In the genomic region with DNA sequence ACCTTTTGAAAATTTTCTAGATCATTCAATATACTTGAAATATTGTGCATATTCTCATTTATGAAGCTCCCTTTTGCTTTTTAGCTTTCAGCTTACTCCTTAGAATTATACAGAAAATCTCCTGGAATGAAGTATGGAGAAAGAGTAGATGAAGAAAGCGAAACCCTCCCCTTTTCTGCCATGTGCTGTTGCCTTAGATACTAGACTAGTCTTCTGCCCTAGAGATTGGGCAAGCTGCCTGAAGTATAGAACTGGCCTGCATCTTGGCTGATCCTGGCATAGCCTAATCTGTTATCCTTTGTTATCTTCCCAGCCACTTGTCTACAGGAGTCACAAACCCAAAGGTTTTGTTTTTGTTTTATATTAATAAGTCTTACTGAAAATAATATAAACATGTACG, we compare ENCODE assay signal across 2 cellular contexts.
TF ChIP-seq lines count a peak whose summit lies in the region.

No MANE protein-coding gene starts in this region.

TF ChIP-seq in HepG2, 621 proteins besides CTCF, POLR2A, EP300 and RAD21 (continues in another document):
- TF ChIP-seq MXD4 (CRISPR knock-in tag; IDR thresholded peaks at IDR 0.05) (no peak), ZNF891 (CRISPR knock-in tag; IDR thresholded peaks at IDR 0.05) (no peak), ZNF138 (CRISPR knock-in tag; IDR thresholded peaks at IDR 0.05; ENCODE audit: low read depth) (no peak), ZZZ3 (CRISPR knock-in tag; IDR thresholded peaks at IDR 0.05; ENCODE audit: borderline replicate concordance) (no peak), TCF7L2 (IDR thresholded peaks at IDR 0.05; ENCODE audit: low read depth, low read length) (no peak), ARNTL (CRISPR knock-in tag; IDR thresholded peaks at IDR 0.05) (no peak), NFKB2 (CRISPR knock-in tag; IDR thresholded peaks at IDR 0.05; ENCODE audit: borderline replicate concordance) (no peak), SIX4 (CRISPR knock-in tag; IDR thresholded peaks at IDR 0.05) (no peak), MED13 (CRISPR knock-in tag; IDR thresholded peaks at IDR 0.05) (no peak), ZNF7 (CRISPR knock-in tag; IDR thresholded peaks at IDR 0.05) (no peak)
- TF ChIP-seq, protein P1, sequence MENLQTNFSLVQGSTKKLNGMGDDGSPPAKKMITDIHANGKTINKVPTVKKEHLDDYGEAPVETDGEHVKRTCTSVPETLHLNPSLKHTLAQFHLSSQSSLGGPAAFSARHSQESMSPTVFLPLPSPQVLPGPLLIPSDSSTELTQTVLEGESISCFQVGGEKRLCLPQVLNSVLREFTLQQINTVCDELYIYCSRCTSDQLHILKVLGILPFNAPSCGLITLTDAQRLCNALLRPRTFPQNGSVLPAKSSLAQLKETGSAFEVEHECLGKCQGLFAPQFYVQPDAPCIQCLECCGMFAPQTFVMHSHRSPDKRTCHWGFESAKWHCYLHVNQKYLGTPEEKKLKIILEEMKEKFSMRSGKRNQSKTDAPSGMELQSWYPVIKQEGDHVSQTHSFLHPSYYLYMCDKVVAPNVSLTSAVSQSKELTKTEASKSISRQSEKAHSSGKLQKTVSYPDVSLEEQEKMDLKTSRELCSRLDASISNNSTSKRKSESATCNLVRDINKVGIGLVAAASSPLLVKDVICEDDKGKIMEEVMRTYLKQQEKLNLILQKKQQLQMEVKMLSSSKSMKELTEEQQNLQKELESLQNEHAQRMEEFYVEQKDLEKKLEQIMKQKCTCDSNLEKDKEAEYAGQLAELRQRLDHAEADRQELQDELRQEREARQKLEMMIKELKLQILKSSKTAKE (CRISPR knock-in tag; IDR thresholded peaks at IDR 0.05; ENCODE audit: borderline replicate concordance), result no peak
- TF ChIP-seq, protein P2, sequence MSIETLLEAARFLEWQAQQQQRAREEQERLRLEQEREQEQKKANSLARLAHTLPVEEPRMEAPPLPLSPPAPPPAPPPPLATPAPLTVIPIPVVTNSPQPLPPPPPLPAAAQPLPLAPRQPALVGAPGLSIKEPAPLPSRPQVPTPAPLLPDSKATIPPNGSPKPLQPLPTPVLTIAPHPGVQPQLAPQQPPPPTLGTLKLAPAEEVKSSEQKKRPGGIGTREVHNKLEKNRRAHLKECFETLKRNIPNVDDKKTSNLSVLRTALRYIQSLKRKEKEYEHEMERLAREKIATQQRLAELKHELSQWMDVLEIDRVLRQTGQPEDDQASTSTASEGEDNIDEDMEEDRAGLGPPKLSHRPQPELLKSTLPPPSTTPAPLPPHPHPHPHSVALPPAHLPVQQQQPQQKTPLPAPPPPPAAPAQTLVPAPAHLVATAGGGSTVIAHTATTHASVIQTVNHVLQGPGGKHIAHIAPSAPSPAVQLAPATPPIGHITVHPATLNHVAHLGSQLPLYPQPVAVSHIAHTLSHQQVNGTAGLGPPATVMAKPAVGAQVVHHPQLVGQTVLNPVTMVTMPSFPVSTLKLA (IDR thresholded peaks at IDR 0.05), result no peak
- TF ChIP-seq, protein P3, sequence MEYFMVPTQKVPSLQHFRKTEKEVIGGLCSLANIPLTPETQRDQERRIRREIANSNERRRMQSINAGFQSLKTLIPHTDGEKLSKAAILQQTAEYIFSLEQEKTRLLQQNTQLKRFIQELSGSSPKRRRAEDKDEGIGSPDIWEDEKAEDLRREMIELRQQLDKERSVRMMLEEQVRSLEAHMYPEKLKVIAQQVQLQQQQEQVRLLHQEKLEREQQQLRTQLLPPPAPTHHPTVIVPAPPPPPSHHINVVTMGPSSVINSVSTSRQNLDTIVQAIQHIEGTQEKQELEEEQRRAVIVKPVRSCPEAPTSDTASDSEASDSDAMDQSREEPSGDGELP (IDR thresholded peaks at IDR 0.05; ENCODE audit: borderline replicate concordance, low read depth), result no peak
- TF ChIP-seq, protein P4, sequence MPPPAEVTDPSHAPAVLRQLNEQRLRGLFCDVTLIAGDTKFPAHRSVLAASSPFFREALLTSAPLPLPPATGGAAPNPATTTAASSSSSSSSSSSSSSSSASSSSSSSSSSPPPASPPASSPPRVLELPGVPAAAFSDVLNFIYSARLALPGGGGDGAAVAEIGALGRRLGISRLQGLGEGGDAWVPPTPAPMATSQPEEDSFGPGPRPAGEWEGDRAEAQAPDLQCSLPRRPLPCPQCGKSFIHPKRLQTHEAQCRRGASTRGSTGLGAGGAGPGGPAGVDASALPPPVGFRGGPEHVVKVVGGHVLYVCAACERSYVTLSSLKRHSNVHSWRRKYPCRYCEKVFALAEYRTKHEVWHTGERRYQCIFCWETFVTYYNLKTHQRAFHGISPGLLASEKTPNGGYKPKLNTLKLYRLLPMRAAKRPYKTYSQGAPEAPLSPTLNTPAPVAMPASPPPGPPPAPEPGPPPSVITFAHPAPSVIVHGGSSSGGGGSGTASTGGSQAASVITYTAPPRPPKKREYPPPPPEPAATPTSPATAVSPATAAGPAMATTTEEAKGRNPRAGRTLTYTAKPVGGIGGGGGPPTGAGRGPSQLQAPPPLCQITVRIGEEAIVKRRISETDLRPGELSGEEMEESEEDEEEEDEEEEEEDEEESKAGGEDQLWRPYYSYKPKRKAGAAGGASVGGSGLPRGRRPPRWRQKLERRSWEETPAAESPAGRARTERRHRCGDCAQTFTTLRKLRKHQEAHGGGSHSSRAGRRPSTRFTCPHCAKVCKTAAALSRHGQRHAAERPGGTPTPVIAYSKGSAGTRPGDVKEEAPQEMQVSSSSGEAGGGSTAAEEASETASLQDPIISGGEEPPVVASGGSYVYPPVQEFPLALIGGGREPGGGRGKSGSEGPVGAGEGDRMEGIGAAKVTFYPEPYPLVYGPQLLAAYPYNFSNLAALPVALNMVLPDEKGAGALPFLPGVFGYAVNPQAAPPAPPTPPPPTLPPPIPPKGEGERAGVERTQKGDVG (CRISPR knock-in tag; IDR thresholded peaks at IDR 0.05; ENCODE audit: borderline replicate concordance), result no peak
- TF ChIP-seq, protein P5, sequence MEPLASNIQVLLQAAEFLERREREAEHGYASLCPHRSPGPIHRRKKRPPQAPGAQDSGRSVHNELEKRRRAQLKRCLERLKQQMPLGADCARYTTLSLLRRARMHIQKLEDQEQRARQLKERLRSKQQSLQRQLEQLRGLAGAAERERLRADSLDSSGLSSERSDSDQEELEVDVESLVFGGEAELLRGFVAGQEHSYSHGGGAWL (CRISPR knock-in tag; IDR thresholded peaks at IDR 0.05), result no peak

TF ChIP-seq in GM12878, 131 proteins besides CTCF, POLR2A, EP300 and RAD21:
- TF ChIP-seq MXI1 (IDR thresholded peaks at IDR 0.05; ENCODE audit: low read depth, low read length) (no peak), FOXK2 (IDR thresholded peaks at IDR 0.05) (no peak), RUNX3 (IDR thresholded peaks at IDR 0.05; ENCODE audit: low read length) (no peak), ZNF384 (IDR thresholded peaks at IDR 0.05; ENCODE audit: borderline replicate concordance, low read depth, low read length) (no peak), MEF2B (IDR thresholded peaks at IDR 0.05; ENCODE audit: partially characterized antibody, poor library complexity, severe bottlenecking) (no peak), POU2F2 (IDR thresholded peaks at IDR 0.05; ENCODE audit: borderline replicate concordance, low read depth, low read length) (no peak), BRCA1 (IDR thresholded peaks at IDR 0.05; ENCODE audit: low read depth, low read length) (no peak)
- TF ChIP-seq, protein P6, sequence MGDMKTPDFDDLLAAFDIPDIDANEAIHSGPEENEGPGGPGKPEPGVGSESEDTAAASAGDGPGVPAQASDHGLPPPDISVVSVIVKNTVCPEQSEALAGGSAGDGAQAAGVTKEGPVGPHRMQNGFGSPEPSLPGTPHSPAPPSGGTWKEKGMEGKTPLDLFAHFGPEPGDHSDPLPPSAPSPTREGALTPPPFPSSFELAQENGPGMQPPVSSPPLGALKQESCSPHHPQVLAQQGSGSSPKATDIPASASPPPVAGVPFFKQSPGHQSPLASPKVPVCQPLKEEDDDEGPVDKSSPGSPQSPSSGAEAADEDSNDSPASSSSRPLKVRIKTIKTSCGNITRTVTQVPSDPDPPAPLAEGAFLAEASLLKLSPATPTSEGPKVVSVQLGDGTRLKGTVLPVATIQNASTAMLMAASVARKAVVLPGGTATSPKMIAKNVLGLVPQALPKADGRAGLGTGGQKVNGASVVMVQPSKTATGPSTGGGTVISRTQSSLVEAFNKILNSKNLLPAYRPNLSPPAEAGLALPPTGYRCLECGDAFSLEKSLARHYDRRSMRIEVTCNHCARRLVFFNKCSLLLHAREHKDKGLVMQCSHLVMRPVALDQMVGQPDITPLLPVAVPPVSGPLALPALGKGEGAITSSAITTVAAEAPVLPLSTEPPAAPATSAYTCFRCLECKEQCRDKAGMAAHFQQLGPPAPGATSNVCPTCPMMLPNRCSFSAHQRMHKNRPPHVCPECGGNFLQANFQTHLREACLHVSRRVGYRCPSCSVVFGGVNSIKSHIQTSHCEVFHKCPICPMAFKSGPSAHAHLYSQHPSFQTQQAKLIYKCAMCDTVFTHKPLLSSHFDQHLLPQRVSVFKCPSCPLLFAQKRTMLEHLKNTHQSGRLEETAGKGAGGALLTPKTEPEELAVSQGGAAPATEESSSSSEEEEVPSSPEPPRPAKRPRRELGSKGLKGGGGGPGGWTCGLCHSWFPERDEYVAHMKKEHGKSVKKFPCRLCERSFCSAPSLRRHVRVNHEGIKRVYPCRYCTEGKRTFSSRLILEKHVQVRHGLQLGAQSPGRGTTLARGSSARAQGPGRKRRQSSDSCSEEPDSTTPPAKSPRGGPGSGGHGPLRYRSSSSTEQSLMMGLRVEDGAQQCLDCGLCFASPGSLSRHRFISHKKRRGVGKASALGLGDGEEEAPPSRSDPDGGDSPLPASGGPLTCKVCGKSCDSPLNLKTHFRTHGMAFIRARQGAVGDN (IDR thresholded peaks at IDR 0.05), result no peak
